ENCODE assay signal across 29 cellular contexts in the genomic region with DNA sequence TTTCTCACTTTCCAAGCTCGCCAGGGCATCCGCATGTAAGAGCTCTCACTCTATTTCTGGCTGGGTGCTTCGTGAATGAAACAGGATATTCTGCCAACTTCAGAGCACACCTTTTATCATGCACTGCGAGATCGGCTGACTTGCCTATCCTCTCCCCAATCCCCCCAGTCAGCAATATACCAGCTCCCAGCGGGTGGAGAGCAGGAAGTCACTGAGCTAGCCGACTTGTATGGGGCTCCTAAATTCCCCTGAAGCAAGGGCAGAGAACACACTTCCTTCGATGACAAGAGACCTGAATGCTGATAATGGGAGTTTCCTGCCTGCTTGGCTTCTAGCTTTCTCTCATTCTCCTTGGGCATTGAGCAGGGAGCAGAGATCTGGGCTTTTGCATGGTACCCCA.
"Had no signal": no experiment of that assay in that cellular context is flagged by ENCODE, and none has a peak within 500 bp of the region (broad histone marks: within the 10 kb centered on the region; RNA-seq: fewer than 3 reads in every experiment).

No MANE protein-coding gene starts in this region.

- H3K4me3 ChIP-seq: dorsolateral prefrontal cortex, esophagus muscularis mucosa, gastroesophageal sphincter, heart left ventricle, hepatocyte, lung, mucosa of descending colon, pancreas, prostate gland, right atrium auricular region, smooth muscle cell, stomach, thyroid gland, vagina had no signal

- H3K27ac Mint-ChIP-seq: memory B cell; mesothelial cell of epicardium; natural killer cell treated with Interleukin-12 subunit alpha and Interleukin-12 subunit beta and Interleukin-15 and Interleukin-18, amount 100 ng/mL, for 72 hours; stimulated activated effector memory CD8-positive, alpha-beta T cell treated with anti-CD3 and anti-CD28 coated beads, Interleukin-12 subunit alpha, Interleukin-12 subunit beta, amount 100 ng/mL, for 72 hours had no signal

- DNase-seq: dorsolateral prefrontal cortex; effector CD4-positive, alpha-beta T cell; foreskin keratinocyte; heart left ventricle; mucosa of descending colon; naive B cell; pancreas; stimulated activated CD4-positive, alpha-beta T cell treated with anti-CD3 and anti-CD28 coated beads, Interleukin-12 subunit alpha, Interleukin-12 subunit beta, amount 100 ng/mL, for 4 hours; stimulated activated CD4-positive, alpha-beta T cell treated with anti-CD3 and anti-CD28 coated beads, Interleukin-2, amount 100 ng/mL, for 24 hours; stimulated activated CD4-positive, alpha-beta T cell treated with anti-CD3 and anti-CD28 coated beads, Interleukin-4, amount 100 ng/mL, for 24 hours; stimulated activated naive CD4-positive, alpha-beta T cell treated with Interleukin-2 at 50 U/mL for 16 hours; stomach; thyroid gland had no signal

- H3K27ac ChIP-seq: dorsolateral prefrontal cortex, esophagus muscularis mucosa, foreskin keratinocyte, gastroesophageal sphincter, heart left ventricle, hepatocyte, neutrophil, pancreas, prostate gland, right atrium auricular region, stomach, thyroid gland, vagina had no signal

- H3K36me3 ChIP-seq: esophagus muscularis mucosa, gastroesophageal sphincter, heart left ventricle, neutrophil, pancreas, prostate gland, right atrium auricular region, stomach, thyroid gland, vagina had no signal

- H3K27me3 ChIP-seq: esophagus muscularis mucosa, foreskin keratinocyte, gastroesophageal sphincter, hepatocyte, neutrophil, pancreas, right atrium auricular region, thyroid gland, vagina had no signal

- H3K4me1 ChIP-seq: esophagus muscularis mucosa, gastroesophageal sphincter, pancreas, prostate gland, thyroid gland, vagina had no signal

- H3K4me1 Mint-ChIP-seq: mesothelial cell of epicardium, neural crest cell had no signal

- H3K9me3 Mint-ChIP-seq: memory B cell; natural killer cell treated with Interleukin-12 subunit alpha and Interleukin-12 subunit beta and Interleukin-15 and Interleukin-18, amount 100 ng/mL, for 72 hours; stimulated activated effector memory CD8-positive, alpha-beta T cell treated with anti-CD3 and anti-CD28 coated beads, Interleukin-12 subunit alpha, Interleukin-12 subunit beta, amount 100 ng/mL, for 72 hours had no signal

- ATAC-seq: foreskin keratinocyte; gastroesophageal sphincter; heart left ventricle; left lobe of liver; mucosa of descending colon; natural killer cell treated with Interleukin-12 subunit alpha and Interleukin-12 subunit beta and Interleukin-15 and Interleukin-18, amount 100 ng/mL, for 72 hours; pancreas; sciatic nerve; stimulated activated effector memory CD8-positive, alpha-beta T cell treated with anti-CD3 and anti-CD28 coated beads, Interleukin-12 subunit alpha, Interleukin-12 subunit beta, amount 100 ng/mL, for 72 hours had no signal

- H3K4me3 Mint-ChIP-seq: memory B cell; mesothelial cell of epicardium; naive B cell; natural killer cell treated with Interleukin-12 subunit alpha and Interleukin-12 subunit beta and Interleukin-15 and Interleukin-18, amount 100 ng/mL, for 72 hours; neural crest cell; stimulated activated effector memory CD8-positive, alpha-beta T cell treated with anti-CD3 and anti-CD28 coated beads, Interleukin-12 subunit alpha, Interleukin-12 subunit beta, amount 100 ng/mL, for 72 hours had no signal

- H3K36me3 Mint-ChIP-seq: memory B cell; mesothelial cell of epicardium; naive B cell; natural killer cell treated with Interleukin-12 subunit alpha and Interleukin-12 subunit beta and Interleukin-15 and Interleukin-18, amount 100 ng/mL, for 72 hours; stimulated activated effector memory CD8-positive, alpha-beta T cell treated with anti-CD3 and anti-CD28 coated beads, Interleukin-12 subunit alpha, Interleukin-12 subunit beta, amount 100 ng/mL, for 72 hours had no signal

- H3K9me3 ChIP-seq: esophagus muscularis mucosa, gastroesophageal sphincter, heart left ventricle, mucosa of descending colon, neutrophil, pancreas, prostate gland, right atrium auricular region, stomach, thyroid gland, vagina had no signal

- H3K27me3 Mint-ChIP-seq: naive B cell had no signal
